In genomic region chr14:93799617-93800016, GRCh38 we compare ENCODE assay signal across 1 cellular context.
TF ChIP-seq lines count a peak whose summit lies in the region.

No MANE protein-coding gene starts in this region.

TF ChIP-seq in HepG2, 621 proteins besides CTCF, POLR2A, EP300 and RAD21 (continued from another document and continues in another):
- TF ChIP-seq, protein P1, sequence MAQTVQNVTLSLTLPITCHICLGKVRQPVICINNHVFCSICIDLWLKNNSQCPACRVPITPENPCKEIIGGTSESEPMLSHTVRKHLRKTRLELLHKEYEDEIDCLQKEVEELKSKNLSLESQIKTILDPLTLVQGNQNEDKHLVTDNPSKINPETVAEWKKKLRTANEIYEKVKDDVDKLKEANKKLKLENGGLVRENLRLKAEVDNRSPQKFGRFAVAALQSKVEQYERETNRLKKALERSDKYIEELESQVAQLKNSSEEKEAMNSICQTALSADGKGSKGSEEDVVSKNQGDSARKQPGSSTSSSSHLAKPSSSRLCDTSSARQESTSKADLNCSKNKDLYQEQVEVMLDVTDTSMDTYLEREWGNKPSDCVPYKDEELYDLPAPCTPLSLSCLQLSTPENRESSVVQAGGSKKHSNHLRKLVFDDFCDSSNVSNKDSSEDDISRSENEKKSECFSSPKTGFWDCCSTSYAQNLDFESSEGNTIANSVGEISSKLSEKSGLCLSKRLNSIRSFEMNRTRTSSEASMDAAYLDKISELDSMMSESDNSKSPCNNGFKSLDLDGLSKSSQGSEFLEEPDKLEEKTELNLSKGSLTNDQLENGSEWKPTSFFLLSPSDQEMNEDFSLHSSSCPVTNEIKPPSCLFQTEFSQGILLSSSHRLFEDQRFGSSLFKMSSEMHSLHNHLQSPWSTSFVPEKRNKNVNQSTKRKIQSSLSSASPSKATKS (CRISPR knock-in tag; IDR thresholded peaks at IDR 0.05), result no peak
- TF ChIP-seq GTF2F1 (IDR thresholded peaks at IDR 0.05; ENCODE audit: low read length), result no peak
- no peak for TF ChIP-seq ZSCAN30 (CRISPR knock-in tag; IDR thresholded peaks at IDR 0.05)
- TF ChIP-seq ETV5 (CRISPR knock-in tag; IDR thresholded peaks at IDR 0.05; ENCODE audit: borderline replicate concordance), result no peak
- TF ChIP-seq NFIB (CRISPR knock-in tag; IDR thresholded peaks at IDR 0.05; ENCODE audit: borderline replicate concordance), result no peak
- TF ChIP-seq AHDC1 (CRISPR knock-in tag; IDR thresholded peaks at IDR 0.05; ENCODE audit: borderline replicate concordance), result peak; percentile 30; the same call in 1 of the 2 replicates
- TF ChIP-seq SP1 (IDR thresholded peaks at IDR 0.05), result no peak
- TF ChIP-seq SP1 (CRISPR knock-in tag; IDR thresholded peaks at IDR 0.05), result no peak
- TF ChIP-seq GZF1 (CRISPR knock-in tag; IDR thresholded peaks at IDR 0.05), result no peak
- no peak for TF ChIP-seq ZBTB1 (CRISPR knock-in tag; IDR thresholded peaks at IDR 0.05; ENCODE audit: borderline replicate concordance)
- no peak for TF ChIP-seq ZSCAN31 (CRISPR knock-in tag; IDR thresholded peaks at IDR 0.05; ENCODE audit: low read depth)
- no peak for TF ChIP-seq ASH2L (IDR thresholded peaks at IDR 0.05; ENCODE audit: insufficient read length, low read depth, low read length)
- no peak for TF ChIP-seq KDM5B (CRISPR knock-in tag; IDR thresholded peaks at IDR 0.05; ENCODE audit: borderline replicate concordance)
- 0 out of 2 replicates have a peak, but pooled peaks have one; percentile 20 for TF ChIP-seq ZNF335 (CRISPR knock-in tag; IDR thresholded peaks at IDR 0.05)
- no peak for TF ChIP-seq TBL1XR1 (IDR thresholded peaks at IDR 0.05; ENCODE audit: borderline replicate concordance, low read length, partially characterized antibody)
- TF ChIP-seq, protein P2, sequence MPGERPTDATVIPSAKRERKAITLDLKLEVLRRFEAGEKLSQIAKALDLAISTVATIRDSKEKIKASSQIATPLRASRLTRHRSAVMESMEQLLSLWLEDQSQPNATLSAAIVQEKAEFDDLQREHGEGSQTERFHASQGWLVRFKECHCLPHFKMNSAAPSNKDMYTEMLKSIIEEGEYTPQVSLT (CRISPR knock-in tag; IDR thresholded peaks at IDR 0.05; ENCODE audit: borderline replicate concordance, low read depth), result no peak
- no peak for TF ChIP-seq HMGA1 (CRISPR knock-in tag; conservative IDR thresholded peaks at IDR 0.05)
- TF ChIP-seq PCBP1 (IDR thresholded peaks at IDR 0.05; ENCODE audit: borderline replicate concordance, low read depth, low read length), result no peak
- TF ChIP-seq, protein P3, sequence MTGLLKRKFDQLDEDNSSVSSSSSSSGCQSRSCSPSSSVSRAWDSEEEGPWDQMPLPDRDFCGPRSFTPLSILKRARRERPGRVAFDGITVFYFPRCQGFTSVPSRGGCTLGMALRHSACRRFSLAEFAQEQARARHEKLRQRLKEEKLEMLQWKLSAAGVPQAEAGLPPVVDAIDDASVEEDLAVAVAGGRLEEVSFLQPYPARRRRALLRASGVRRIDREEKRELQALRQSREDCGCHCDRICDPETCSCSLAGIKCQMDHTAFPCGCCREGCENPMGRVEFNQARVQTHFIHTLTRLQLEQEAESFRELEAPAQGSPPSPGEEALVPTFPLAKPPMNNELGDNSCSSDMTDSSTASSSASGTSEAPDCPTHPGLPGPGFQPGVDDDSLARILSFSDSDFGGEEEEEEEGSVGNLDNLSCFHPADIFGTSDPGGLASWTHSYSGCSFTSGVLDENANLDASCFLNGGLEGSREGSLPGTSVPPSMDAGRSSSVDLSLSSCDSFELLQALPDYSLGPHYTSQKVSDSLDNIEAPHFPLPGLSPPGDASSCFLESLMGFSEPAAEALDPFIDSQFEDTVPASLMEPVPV (CRISPR knock-in tag; IDR thresholded peaks at IDR 0.05), result no peak
- TF ChIP-seq ZNF616 (CRISPR knock-in tag; IDR thresholded peaks at IDR 0.05; ENCODE audit: low read depth), result no peak
- TF ChIP-seq ZSCAN20 (CRISPR knock-in tag; IDR thresholded peaks at IDR 0.05; ENCODE audit: borderline replicate concordance), result no peak
- no peak for TF ChIP-seq SMARCC2 (IDR thresholded peaks at IDR 0.05)
- no peak for TF ChIP-seq IRF1 (CRISPR knock-in tag; IDR thresholded peaks at IDR 0.05; ENCODE audit: low read depth)
- TF ChIP-seq KLF9 (CRISPR knock-in tag; IDR thresholded peaks at IDR 0.05; ENCODE audit: low read depth), result no peak
- no peak for TF ChIP-seq ISX (CRISPR knock-in tag; conservative IDR thresholded peaks at IDR 0.05)
- peak; percentile 30 for TF ChIP-seq RCOR2 (CRISPR knock-in tag; IDR thresholded peaks at IDR 0.05)
- no peak for TF ChIP-seq NFRKB (IDR thresholded peaks at IDR 0.05)
- TF ChIP-seq SNAPC2 (CRISPR knock-in tag; IDR thresholded peaks at IDR 0.05), result no peak
- TF ChIP-seq SNAI1 (CRISPR knock-in tag; IDR thresholded peaks at IDR 0.05; ENCODE audit: borderline replicate concordance), result no peak
- TF ChIP-seq SALL2 (CRISPR knock-in tag; IDR thresholded peaks at IDR 0.05), result no peak
- no peak for TF ChIP-seq NFE2 (CRISPR knock-in tag; IDR thresholded peaks at IDR 0.05)
- TF ChIP-seq ATF7-NPFF (CRISPR knock-in tag; IDR thresholded peaks at IDR 0.05; ENCODE audit: low read depth), result no peak
- no peak for TF ChIP-seq SSRP1 (CRISPR knock-in tag; IDR thresholded peaks at IDR 0.05)
- TF ChIP-seq TRAFD1 (CRISPR knock-in tag; IDR thresholded peaks at IDR 0.05; ENCODE audit: borderline replicate concordance), result no peak
- no peak for TF ChIP-seq ZNF280D (CRISPR knock-in tag; IDR thresholded peaks at IDR 0.05)
- no peak for TF ChIP-seq CBFB (CRISPR knock-in tag; IDR thresholded peaks at IDR 0.05)
- no peak for TF ChIP-seq ZNF766 (CRISPR knock-in tag; IDR thresholded peaks at IDR 0.05; ENCODE audit: borderline replicate concordance)
- no peak for TF ChIP-seq ZNF678 (CRISPR knock-in tag; IDR thresholded peaks at IDR 0.05)
- TF ChIP-seq, protein P4, sequence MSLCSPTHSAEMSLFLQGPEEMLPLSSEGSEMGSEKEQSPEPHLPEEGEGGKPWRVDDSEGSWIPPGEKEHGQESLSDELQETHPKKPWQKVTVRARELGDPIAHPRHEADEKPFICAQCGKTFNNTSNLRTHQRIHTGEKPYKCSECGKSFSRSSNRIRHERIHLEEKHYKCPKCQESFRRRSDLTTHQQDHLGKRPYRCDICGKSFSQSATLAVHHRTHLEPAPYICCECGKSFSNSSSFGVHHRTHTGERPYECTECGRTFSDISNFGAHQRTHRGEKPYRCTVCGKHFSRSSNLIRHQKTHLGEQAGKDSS (CRISPR knock-in tag; IDR thresholded peaks at IDR 0.05; ENCODE audit: borderline replicate concordance, low read depth), result no peak
- TF ChIP-seq, protein P5, sequence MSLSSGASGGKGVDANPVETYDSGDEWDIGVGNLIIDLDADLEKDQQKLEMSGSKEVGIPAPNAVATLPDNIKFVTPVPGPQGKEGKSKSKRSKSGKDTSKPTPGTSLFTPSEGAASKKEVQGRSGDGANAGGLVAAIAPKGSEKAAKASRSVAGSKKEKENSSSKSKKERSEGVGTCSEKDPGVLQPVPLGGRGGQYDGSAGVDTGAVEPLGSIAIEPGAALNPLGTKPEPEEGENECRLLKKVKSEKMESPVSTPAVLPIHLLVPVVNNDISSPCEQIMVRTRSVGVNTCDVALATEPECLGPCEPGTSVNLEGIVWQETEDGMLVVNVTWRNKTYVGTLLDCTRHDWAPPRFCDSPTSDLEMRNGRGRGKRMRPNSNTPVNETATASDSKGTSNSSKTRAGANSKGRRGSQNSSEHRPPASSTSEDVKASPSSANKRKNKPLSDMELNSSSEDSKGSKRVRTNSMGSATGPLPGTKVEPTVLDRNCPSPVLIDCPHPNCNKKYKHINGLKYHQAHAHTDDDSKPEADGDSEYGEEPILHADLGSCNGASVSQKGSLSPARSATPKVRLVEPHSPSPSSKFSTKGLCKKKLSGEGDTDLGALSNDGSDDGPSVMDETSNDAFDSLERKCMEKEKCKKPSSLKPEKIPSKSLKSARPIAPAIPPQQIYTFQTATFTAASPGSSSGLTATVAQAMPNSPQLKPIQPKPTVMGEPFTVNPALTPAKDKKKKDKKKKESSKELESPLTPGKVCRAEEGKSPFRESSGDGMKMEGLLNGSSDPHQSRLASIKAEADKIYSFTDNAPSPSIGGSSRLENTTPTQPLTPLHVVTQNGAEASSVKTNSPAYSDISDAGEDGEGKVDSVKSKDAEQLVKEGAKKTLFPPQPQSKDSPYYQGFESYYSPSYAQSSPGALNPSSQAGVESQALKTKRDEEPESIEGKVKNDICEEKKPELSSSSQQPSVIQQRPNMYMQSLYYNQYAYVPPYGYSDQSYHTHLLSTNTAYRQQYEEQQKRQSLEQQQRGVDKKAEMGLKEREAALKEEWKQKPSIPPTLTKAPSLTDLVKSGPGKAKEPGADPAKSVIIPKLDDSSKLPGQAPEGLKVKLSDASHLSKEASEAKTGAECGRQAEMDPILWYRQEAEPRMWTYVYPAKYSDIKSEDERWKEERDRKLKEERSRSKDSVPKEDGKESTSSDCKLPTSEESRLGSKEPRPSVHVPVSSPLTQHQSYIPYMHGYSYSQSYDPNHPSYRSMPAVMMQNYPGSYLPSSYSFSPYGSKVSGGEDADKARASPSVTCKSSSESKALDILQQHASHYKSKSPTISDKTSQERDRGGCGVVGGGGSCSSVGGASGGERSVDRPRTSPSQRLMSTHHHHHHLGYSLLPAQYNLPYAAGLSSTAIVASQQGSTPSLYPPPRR (CRISPR knock-in tag; IDR thresholded peaks at IDR 0.05; ENCODE audit: borderline replicate concordance), result peak; percentile 76
